1 cellular context compared by ENCODE assay signal in the genomic region with DNA sequence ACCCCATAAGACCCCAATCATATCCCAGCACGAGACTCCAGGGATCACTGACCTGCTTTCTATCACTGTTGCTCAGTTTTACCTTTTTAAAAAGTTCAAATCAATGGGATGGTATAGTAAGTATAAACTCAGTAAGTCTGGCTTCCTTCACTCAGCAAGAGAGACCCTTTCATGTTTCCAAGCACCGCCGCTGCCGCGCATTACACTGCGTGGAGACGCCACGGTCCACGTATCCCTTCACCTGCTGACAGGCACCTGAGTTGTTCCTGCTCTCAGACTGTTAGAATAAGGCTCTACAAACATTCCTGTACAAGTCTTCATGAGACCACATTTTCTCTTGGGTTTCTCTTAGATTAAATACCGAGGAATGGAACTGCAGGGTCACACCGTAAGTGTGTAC.
TF ChIP-seq lines count a peak whose summit lies in the region.

No MANE protein-coding gene starts in this region.

TF ChIP-seq in HepG2, 621 proteins besides CTCF, POLR2A, EP300 and RAD21:
- TF ChIP-seq KLF6 (CRISPR knock-in tag; IDR thresholded peaks at IDR 0.05) (no peak), ZNF652 (CRISPR knock-in tag; IDR thresholded peaks at IDR 0.05; ENCODE audit: borderline replicate concordance, low read depth) (no peak), TBP (CRISPR knock-in tag; IDR thresholded peaks at IDR 0.05) (no peak)
TF ChIP-seq in HepG2: peak in this region for 0.
